ENCODE assay signal across 20 cellular contexts in the genomic region with DNA sequence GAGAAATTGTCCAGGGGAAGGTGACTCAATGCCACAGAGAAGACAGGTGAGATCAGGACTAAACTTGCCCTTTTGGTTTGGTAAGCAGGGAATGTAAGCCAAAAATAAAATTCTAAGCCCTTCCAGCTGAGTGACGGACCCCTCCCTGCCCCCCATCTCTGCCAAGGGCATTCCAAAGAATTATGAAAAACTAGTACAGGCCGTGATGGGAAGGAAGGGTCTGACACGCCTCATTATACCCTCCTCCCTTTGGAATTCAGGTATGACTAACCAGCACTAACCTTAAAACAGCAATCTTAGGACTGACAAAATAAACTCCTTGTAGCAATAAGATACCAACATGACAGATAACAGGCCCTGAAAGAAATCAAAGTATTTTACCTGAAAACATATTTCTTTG.
DNase-seq lines count a peak whose midpoint lies in the region; FAIRE-seq and TF ChIP-seq lines count a peak whose summit lies in the region.
"Had no signal": no experiment of that assay in that cellular context is flagged by ENCODE, and none has a peak within 500 bp of the region (broad histone marks: within the 10 kb centered on the region; RNA-seq: fewer than 3 reads in every experiment).

No MANE protein-coding gene starts in this region.

- DNase-seq in NCI-H226 (peak; percentile 70), bronchial epithelial cell (ENCODE audit: low read depth) (peak; percentile 60), kidney glomerular epithelial cell (lab: John Stamatoyannopoulos, UW) (peak; percentile 72), urothelium cell line (ENCODE audit: low spot score) (peak; percentile 28), GDM1 (lab: John Stamatoyannopoulos, UW) (no peak), ecto neural progenitor cell (ENCODE audit: low spot score) (no peak), NCI-H526 (lab: John Stamatoyannopoulos, UW) (no peak)
- DNase-seq: ACHN, AML-193, DMS79 treated with DMSO at 0.1 percent for 48 hours, KG1, NCI-H146, NCI-H2107, NCI-H69, RPMI8226, SJCRH30 had no signal

- no peaks in the 10 kb centered on the region for H3K27me3 ChIP-seq in bronchial epithelial cell (ENCODE audit: control insufficient read depth, insufficient read depth, low read length)
- H3K27me3 ChIP-seq: SJCRH30 had no signal

- FAIRE-seq in bronchial epithelial cell (lab: Jason Lieb, UNC) (no peak), urothelium cell line (lab: Jason Lieb, UNC) (no peak)
- FAIRE-seq: D721Med, G401.6, GM12878, H1 had no signal

- H3K4me3 ChIP-seq in bronchial epithelial cell (ENCODE audit: low read depth, low read length) = no peak overlapping the region
- H3K4me3 ChIP-seq: GM12878, SJCRH30 had no signal

- no peak for TF ChIP-seq CTCF in bronchial epithelial cell (IDR thresholded peaks at IDR 0.05; ENCODE audit: insufficient read depth, low read length, severe bottlenecking)

- H3K36me3 ChIP-seq in bronchial epithelial cell (ENCODE audit: control insufficient read depth, insufficient read depth, low read length) = no peaks in the 10 kb centered on the region
- H3K36me3 ChIP-seq: SJCRH30 had no signal

Comparison
In these comparisons a context has a peak if more than half of its experiments do, and no peak if none do; other contexts are left out.
1. DNase-seq: peak in NCI-H226 (single experiment), bronchial epithelial cell (single experiment), kidney glomerular epithelial cell (single experiment) and urothelium cell line (single experiment); none in GDM1 (single experiment), ecto neural progenitor cell (single experiment) and NCI-H526 (0 of 2).